In genomic region chr17:42368310-42368709, GRCh38 we compare ENCODE assay signal across 7 cellular contexts. TPM values are rescaled to one million over a fixed set of nuclear protein-coding genes. Genes with fewer than 3 reads are reported as not detected.
DNase-seq lines count a peak whose midpoint lies in the region; ATAC-seq, FAIRE-seq and TF ChIP-seq lines count a peak whose summit lies in the region.
"Not testable (repeated sequence)": the region's sequence is repeated elsewhere in the genome, so short reads cannot be mapped to it uniquely, and the experiment has no call there.
"Had no signal": no experiment of that assay in that cellular context is flagged by ENCODE, and none has a peak within 500 bp of the region (broad histone marks: within the 10 kb centered on the region; RNA-seq: fewer than 3 reads in every experiment).

No MANE protein-coding gene starts in this region.

- ATAC-seq in A549, result not testable (repeated sequence)

- not testable (repeated sequence) for DNase-seq in A549 (ENCODE audit: low read depth in 1 of 2, low spot score in 1 of 2); HEK293T (ENCODE audit: extremely low spot score); chondrocyte (ENCODE audit: low spot score); immature natural killer cell
- peak; percentile 18 to 59 for DNase-seq in thyroid gland

- not testable (repeated sequence) for H3K4me3 ChIP-seq in A549; neutrophil (ENCODE audit: low read depth in 1 of 2, low read length in 1 of 2); thyroid gland (replicated peaks in 1 of 3)

- not testable (repeated sequence) for H3K4me3 Mint-ChIP-seq in chondrocyte (ENCODE audit: unreplicated experiment)
- H3K4me3 Mint-ChIP-seq in immature natural killer cell, result peak overlapping the region; percentile 68 to 82 (median 79)

- TF ChIP-seq POLR2A in A549 (IDR thresholded peaks at IDR 0.05; ENCODE audit: low read length); thyroid gland (IDR thresholded peaks at IDR 0.05): not testable (repeated sequence)

- H3K9me3 Mint-ChIP-seq in chondrocyte (ENCODE audit: low read depth); immature natural killer cell: not testable (repeated sequence)

- peaks cover 42% of the 10 kb centered on the region for H3K4me1 ChIP-seq in A549
- H3K4me1 ChIP-seq in neutrophil (ENCODE audit: control insufficient read depth in 1 of 2, insufficient read depth in 1 of 2, low read depth in 1 of 2, low read length in 1 of 2), result peaks cover 49 to 50% of the 10 kb centered on the region in 2 experiments
- H3K4me1 ChIP-seq in thyroid gland, result peaks cover 49 to 63% of the 10 kb centered on the region in 2 donors

- not testable (repeated sequence) for TF ChIP-seq RAD21 in A549 (conservative IDR thresholded peaks at IDR 0.05 in 1 of 2, IDR thresholded peaks at IDR 0.05 in 1 of 2)

- CTCF ChIA-PET in A549 (lab: Yijun Ruan, JAX), result interaction anchor here (1.0 to 1.7 kb wide), 3 partner anchors 10 to 38 kb away, joined by 3 to 5 read pairs (median 4); no protein-coding TSS in a partner anchor
- CTCF ChIA-PET in HEK293T (lab: Yijun Ruan, JAX), result not testable (repeated sequence)

- peaks cover 45% of the 10 kb centered on the region for H3K4me1 Mint-ChIP-seq in chondrocyte (ENCODE audit: low read depth)
- peaks cover 75 to 78% of the 10 kb centered on the region in 2 donors for H3K4me1 Mint-ChIP-seq in immature natural killer cell

- TF ChIP-seq CTCF in A549 (IDR thresholded peaks at IDR 0.05); chondrocyte (IDR thresholded peaks at IDR 0.05); neutrophil (IDR thresholded peaks at IDR 0.05); thyroid gland (IDR thresholded peaks at IDR 0.05): not testable (repeated sequence)

- H3K36me3 ChIP-seq in neutrophil, thyroid gland: not testable (repeated sequence)

- H3K36me3 Mint-ChIP-seq in chondrocyte (ENCODE audit: low read depth), result not testable (repeated sequence)
- H3K36me3 Mint-ChIP-seq in immature natural killer cell, result peaks cover 5 to 18% (median 14%) of the 10 kb centered on the region in 3 donors

- FAIRE-seq in A549 (lab: Jason Lieb, UNC), result not testable (repeated sequence)

- not testable (repeated sequence) for H3K27me3 Mint-ChIP-seq in chondrocyte (ENCODE audit: low read depth); immature natural killer cell (ENCODE audit: low read depth in 3 of 3)

- POLR2A ChIA-PET in A549 (lab: Yijun Ruan, JAX), result not testable (repeated sequence)
- POLR2A ChIA-PET in HEK293T (lab: Yijun Ruan, JAX), result interaction anchor here (1.8 kb wide), 1 partner anchor 20 kb away, joined by 8 read pairs; the partner anchor contains the start of gene STAT3

- peak overlapping the region; percentile 58 for H3K4me2 ChIP-seq in A549

- H3K27me3 ChIP-seq in neutrophil, thyroid gland: not testable (repeated sequence)

- not testable (repeated sequence) for H3K9me3 ChIP-seq in A549, neutrophil, thyroid gland

- H3K27ac ChIP-seq in A549 (0 out of 6 replicates have a peak overlapping the region, but pooled peaks of 1 of the 2 experiments have one; percentile 5), neutrophil (peak overlapping the region; percentile 88), thyroid gland (peak overlapping the region in 2 of 3 donors; percentile 91 to 96)

- intact Hi-C loops in thyroid gland (cut with DNase I), result not testable (repeated sequence)

- H3K27ac Mint-ChIP-seq in chondrocyte (ENCODE audit: unreplicated experiment), result peak overlapping the region; percentile 23
- H3K27ac Mint-ChIP-seq in immature natural killer cell, result not testable (repeated sequence)

- TF ChIP-seq EP300 in A549 (IDR thresholded peaks at IDR 0.05), result not testable (repeated sequence)

- WGBS in A549 (ENCODE audit: missing lambda C conversion rate), result 64% methylated on average over 5 of the region's 5 CpGs
- 84 to 88% methylated on average over 5 of the region's 5 CpGs for WGBS in thyroid gland, 2 donors

TF ChIP-seq in A549, 52 proteins besides CTCF, POLR2A, EP300 and RAD21:
- peak in 1 of 2 experiments; percentile 36; a peak in 1 of 4 replicates for TF ChIP-seq CEBPB (IDR thresholded peaks at IDR 0.05)

TF ChIP-seq in HEK293T, 16 proteins besides CTCF, POLR2A, EP300 and RAD21:
- peak; percentile 5; the same call in 1 of the 2 replicates for TF ChIP-seq ZNF384 (IDR thresholded peaks at IDR 0.05)
TF ChIP-seq in HEK293T: peak in this region for 1; not testable (repeated sequence) for 15.

RNA-seq across cellular contexts. Expression of gene STAT3, which starts 19.9 kb away (rescaled TPM):
- 72.8 and 81.9 TPM in 2 replicates for polyA plus RNA-seq in A549 (2011; rRNA removed)
- polyA plus RNA-seq in A549 (2012; cell fraction: cytosol; rRNA removed), result 49.5 and 57.3 TPM in 2 replicates
- polyA plus RNA-seq in A549 (2012; cell fraction: nucleus; rRNA removed), result 80.0 and 101 TPM in 2 replicates
- polyA plus RNA-seq in A549 (2017; fragmentation: RNase III; extraction: RNeasy Plus Mini Kit Qiagen cat#74134 plus additional on column Dnase treatment), result 97.8 to 115 TPM (median 109 TPM) in 3 replicates
- polyA minus RNA-seq in A549 (2011; rRNA and poly(A)+ RNA removed), result 127 and 145 TPM in 2 replicates
- total RNA-seq in chondrocyte, result 164 to 203 TPM (median 164 TPM) in 3 replicates
- 100 to 1,000 TPM; 110 to 205 (median 127) TPM for polyA plus RNA-seq in immature natural killer cell
- 100 to 1,000 TPM; 147 to 292 (median 206) TPM for total RNA-seq in thyroid gland

RNA-seq across cellular contexts. Expression of gene CAVIN1, which starts 54.7 kb away (rescaled TPM):
- polyA plus RNA-seq in A549 (2011; rRNA removed) (91.4 and 101 TPM in 2 replicates), A549 (2017; fragmentation: RNase III; extraction: RNeasy Plus Mini Kit Qiagen cat#74134 plus additional on column Dnase treatment) (371 to 416 TPM (median 377 TPM) in 3 replicates), immature natural killer cell (not detected)
- 179 and 201 TPM in 2 replicates for polyA plus RNA-seq in A549 (2012; cell fraction: cytosol; rRNA removed)
- 194 and 208 TPM in 2 replicates for polyA plus RNA-seq in A549 (2012; cell fraction: nucleus; rRNA removed)
- 68.0 and 70.8 TPM in 2 replicates for polyA minus RNA-seq in A549 (2011; rRNA and poly(A)+ RNA removed)
- total RNA-seq in chondrocyte (501 to 877 TPM (median 874 TPM) in 3 replicates), thyroid gland (100 to 1,000 TPM; 173 to 199 (median 187) TPM)
- total RNA-seq: CD8-positive, alpha-beta T cell had no signal
